8 cellular contexts compared by ENCODE assay signal in the genomic region with DNA sequence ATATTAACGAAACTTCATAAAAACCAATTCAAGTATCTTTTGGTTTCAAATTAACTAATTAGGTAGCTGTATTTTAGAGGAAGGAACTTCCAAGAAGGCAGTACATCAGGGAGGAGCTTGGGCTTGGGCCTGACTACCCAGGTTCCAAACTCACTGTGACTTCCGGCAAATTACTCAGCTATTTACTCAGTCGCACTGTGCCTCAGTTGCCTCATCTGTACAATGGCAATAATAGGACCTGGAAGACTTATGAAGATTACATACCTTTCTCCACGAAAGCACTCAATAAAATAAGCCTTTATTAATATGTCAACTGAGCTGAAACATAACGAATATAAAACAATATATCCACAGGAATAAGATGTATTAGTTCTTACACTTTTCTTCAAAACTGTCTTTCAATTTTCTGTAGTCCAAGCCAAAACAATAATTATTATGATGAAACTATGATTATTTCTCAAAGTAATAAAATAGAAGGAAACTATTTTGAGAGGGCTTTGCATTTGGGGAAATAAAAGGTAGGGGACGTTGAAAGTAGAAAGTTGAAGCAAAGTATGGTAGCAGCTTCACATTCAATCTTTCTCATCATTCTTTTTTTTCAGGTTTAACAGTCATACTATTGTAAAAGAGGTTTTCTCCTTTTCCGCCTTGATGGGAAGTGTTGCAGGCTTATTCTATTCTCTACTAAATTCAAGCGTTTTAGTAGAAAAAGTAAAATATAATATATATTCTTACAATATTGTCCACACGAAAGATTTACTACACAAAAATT. TPM values are rescaled to one million over a fixed set of nuclear protein-coding genes. Genes with fewer than 3 reads are reported as not detected.
DNase-seq lines count a peak whose midpoint lies in the region; ATAC-seq lines count a peak whose summit lies in the region.

No MANE protein-coding gene starts in this region.

- peak overlapping the region; percentile 45 for H2AFZ ChIP-seq in ACC112 (ENCODE audit: low read length, unreplicated experiment)

- H3K36me3 ChIP-seq in ACC112 (ENCODE audit: insufficient read depth, low read length) (no peaks in the 10 kb centered on the region), muscle layer of colon (ENCODE audit: insufficient read depth, low read length) (no peaks in the 10 kb centered on the region)

- H3K27ac ChIP-seq in ACC112 (ENCODE audit: low read depth, low read length): peak overlapping the region; percentile 69
- H3K27ac ChIP-seq in caudate nucleus (ENCODE audit: low read depth, low read length): peak overlapping the region; percentile 99
- peak overlapping the region; percentile 91 for H3K27ac ChIP-seq in muscle layer of colon (ENCODE audit: low read depth, low read length)

- H3K9ac ChIP-seq in muscle layer of colon (ENCODE audit: low read length): peak overlapping the region; percentile 80

- H3K27me3 ChIP-seq in ACC112 (ENCODE audit: insufficient read depth, low read length) (no peaks in the 10 kb centered on the region), muscle layer of colon (ENCODE audit: control insufficient read depth in 1 of 2, insufficient read depth in 2 of 2, low read length in 2 of 2) (no peaks in the 10 kb centered on the region)

- no peak for ATAC-seq in GM21360 (IDR thresholded peaks at IDR 0.05; ENCODE audit: unreplicated experiment)

- H3K4me3 ChIP-seq in ACC112 (ENCODE audit: low read depth, low read length) (peak overlapping the region; percentile 81), muscle layer of colon (ENCODE audit: low read depth in 1 of 2, low read length in 2 of 2) (peak overlapping the region; percentile 49 to 87)
- peak overlapping the region; percentile 81 for H3K4me3 ChIP-seq in Jurkat, Clone E6-1 (ENCODE audit: low read length)

- no peak for DNase-seq in Jurkat, Clone E6-1 (ENCODE audit: low read depth, low spot score)
- DNase-seq in caudate nucleus (lab: John Stamatoyannopoulos, UW) (no peak), cerebellum (ENCODE audit: low spot score) (no peak), MV-4-11 (lab: John Stamatoyannopoulos, UW) (no peak), mesenteric fat pad (ENCODE audit: low spot score) (no peak)

- no peaks in the 10 kb centered on the region for H3K79me2 ChIP-seq in ACC112 (ENCODE audit: control insufficient read depth, insufficient read depth, low read length, unreplicated experiment)

- H3K4me1 ChIP-seq in ACC112 (ENCODE audit: control insufficient read depth, insufficient read depth, low read length, unreplicated experiment) (peaks cover 7% of the 10 kb centered on the region), muscle layer of colon (ENCODE audit: insufficient read depth, low read length) (peaks cover 6% of the 10 kb centered on the region)

- H3K9me3 ChIP-seq in muscle layer of colon (ENCODE audit: low read length): no peaks in the 10 kb centered on the region

RNA-seq across cellular contexts. Expression of gene EBLN1, which starts 10.5 kb away (rescaled TPM):
- polyA plus RNA-seq in Jurkat, Clone E6-1 (2012; ENCODE audit: insufficient read depth, insufficient read length): not detected
- total RNA-seq in cerebellum (not detected), mesenteric fat pad (not detected)
